7 cellular contexts compared by ENCODE assay signal in genomic region chr17:39400547-39401411, GRCh38. TPM values are rescaled to one million over a fixed set of nuclear protein-coding genes. Genes with fewer than 3 reads are reported as not detected.
DNase-seq lines count a peak whose midpoint lies in the region; ATAC-seq and TF ChIP-seq lines count a peak whose summit lies in the region.

No MANE protein-coding gene starts in this region.

- peak overlapping the region; percentile 87 for H3K4me3 ChIP-seq in fibroblast of pulmonary artery (replicated peaks; ENCODE audit: low read depth, low read length)

- H3K27me3 Mint-ChIP-seq in WTC11 (ENCODE audit: low read depth) (peaks cover 4% of the 10 kb centered on the region), nephron (ENCODE audit: low read depth) (no peaks in the 10 kb centered on the region)

- POLR2A ChIA-PET in WTC11 (lab: Charles Lee) = interaction anchor here (0.6 to 1.3 kb wide), 4 partner anchors 9 to 135 kb away, joined by 3 to 7 read pairs (median 4); no protein-coding TSS in a partner anchor

- TF ChIP-seq CTCF in WTC11 (IDR thresholded peaks at IDR 0.05) (no peak), fibroblast of pulmonary artery (IDR thresholded peaks at IDR 0.05; ENCODE audit: low read length, missing control alignments) (no peak), nephron (IDR thresholded peaks at IDR 0.05; ENCODE audit: unreplicated experiment in 3 of 3) (no peak)

- no peaks in the 10 kb centered on the region for H3K9me3 Mint-ChIP-seq in WTC11
- H3K9me3 Mint-ChIP-seq in nephron = no peaks in the 10 kb centered on the region

- peak overlapping the region; percentile 92 for H3K27ac Mint-ChIP-seq in WTC11
- H3K27ac Mint-ChIP-seq in nephron = peak overlapping the region; percentile 74 to 96 (median 95)

- H3K36me3 Mint-ChIP-seq in WTC11 (no peaks in the 10 kb centered on the region), nephron (ENCODE audit: low read depth) (peaks cover 6% of the 10 kb centered on the region)

- ATAC-seq in GM18498 (IDR thresholded peaks at IDR 0.05; ENCODE audit: unreplicated experiment) (peak; percentile 2), HG03280 (IDR thresholded peaks at IDR 0.05; ENCODE audit: unreplicated experiment) (peak; percentile 4), WTC11 (no peak; the same call in 1 of the 2 replicates)

- peak overlapping the region; percentile 96 for H3K4me3 Mint-ChIP-seq in WTC11
- H3K4me3 Mint-ChIP-seq in nephron = peak overlapping the region; percentile 98 to 100 (median 99)

- CTCF ChIA-PET in WTC11 (lab: Charles Lee) = interaction anchor here (0.7 to 3.7 kb wide), 5 partner anchors 126 to 655 kb away, joined by 3 to 12 read pairs (median 4); no protein-coding TSS in a partner anchor

- DNase-seq in WTC11 (ENCODE audit: low spot score) (no peak), fibroblast of pulmonary artery (ENCODE audit: low read depth) (peak; percentile 11), NOMO-1 treated with dmso at 0.1 percent for 144 hours (lab: John Stamatoyannopoulos, UW; ENCODE audit: unreplicated experiment) (no peak), T-helper 9 cell (no peak)

- H3K4me1 Mint-ChIP-seq in WTC11 (peaks cover 7% of the 10 kb centered on the region), nephron (peaks cover 10% of the 10 kb centered on the region)

TF ChIP-seq in WTC11, 78 proteins besides CTCF, POLR2A, EP300 and RAD21 (continues in another document):
- TF ChIP-seq RORB (CRISPR knock-in tag; IDR thresholded peaks at IDR 0.05) (no peak), USF1 (CRISPR knock-in tag; IDR thresholded peaks at IDR 0.05) (no peak), PREB (CRISPR knock-in tag; IDR thresholded peaks at IDR 0.05; ENCODE audit: borderline replicate concordance) (no peak), ZSCAN18 (CRISPR knock-in tag; IDR thresholded peaks at IDR 0.05) (no peak), ZNF396 (CRISPR knock-in tag; IDR thresholded peaks at IDR 0.05; ENCODE audit: borderline replicate concordance) (no peak), PRDM15 (CRISPR knock-in tag; IDR thresholded peaks at IDR 0.05) (no peak), NFE2L1 (CRISPR knock-in tag; IDR thresholded peaks at IDR 0.05) (no peak), FOXJ3 (CRISPR knock-in tag; IDR thresholded peaks at IDR 0.05; ENCODE audit: borderline replicate concordance) (no peak), FOXP4 (CRISPR knock-in tag; IDR thresholded peaks at IDR 0.05) (no peak), AR (CRISPR knock-in tag; IDR thresholded peaks at IDR 0.05) (no peak), E2F4 (CRISPR knock-in tag; IDR thresholded peaks at IDR 0.05; ENCODE audit: borderline replicate concordance, low read depth) (no peak)

RNA-seq across cellular contexts. Expression of gene FBXL20, which starts 0.6 kb away (rescaled TPM):
- 9.7 to 13.8 TPM (median 13.0 TPM) in 3 replicates for total RNA-seq in WTC11 (2021)

RNA-seq across cellular contexts. Expression of gene MED1, which starts 50.3 kb away (rescaled TPM):
- total RNA-seq in WTC11 (2021) = 47.0 to 50.4 TPM (median 47.9 TPM) in 3 replicates
